In genomic region chr4:32394255-32394654, GRCh38 we compare ENCODE assay signal across 10 cellular contexts.
"Had no signal": no experiment of that assay in that cellular context is flagged by ENCODE, and none has a peak within 500 bp of the region (broad histone marks: within the 10 kb centered on the region; RNA-seq: fewer than 3 reads in every experiment).

No MANE protein-coding gene starts in this region.

- H3K27ac ChIP-seq: GM23248, HL-60, KMS-11 had no signal

- H3K36me3 ChIP-seq: HAP-1 had no signal

- FAIRE-seq: H54 had no signal

- H3K4me3 ChIP-seq: GM23248, HAP-1 had no signal

- ATAC-seq: HCT116 had no signal

- DNase-seq: GM23248, GOT3, HFFc6, Karpas-422, KBM-7 had no signal

- H3K4me2 ChIP-seq: KMS-11 had no signal

- H3K9me3 ChIP-seq: HAP-1 had no signal

- H3K4me1 ChIP-seq: HAP-1 had no signal

- H3K9ac ChIP-seq: GM23248, KMS-11 had no signal

- H2AFZ ChIP-seq: GM23248 had no signal
